In the genomic region with DNA sequence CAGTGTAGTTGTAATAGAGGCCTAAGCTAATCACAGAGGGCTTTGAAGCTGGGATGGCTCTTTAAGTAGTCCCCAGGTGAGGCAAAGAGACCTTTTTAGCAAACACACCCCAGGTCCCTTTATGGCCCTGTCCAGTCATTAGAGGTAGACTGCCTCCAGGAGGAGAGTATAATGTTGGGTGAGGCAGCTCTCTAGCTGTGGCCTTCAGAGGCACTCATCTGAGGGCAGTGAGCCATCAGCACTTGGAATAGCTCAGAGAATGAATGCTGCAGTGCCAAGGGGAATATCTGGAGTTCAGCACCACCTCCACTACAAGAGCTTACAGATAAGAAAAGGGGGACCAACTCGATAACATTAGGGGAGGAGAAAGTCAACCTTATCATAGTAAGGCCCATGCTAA, we compare ENCODE assay signal across 9 cellular contexts. TPM values are rescaled to one million over a fixed set of nuclear protein-coding genes. Genes with fewer than 3 reads are reported as not detected.
"Had no signal": no experiment of that assay in that cellular context is flagged by ENCODE, and none has a peak within 500 bp of the region (broad histone marks: within the 10 kb centered on the region; RNA-seq: fewer than 3 reads in every experiment).

No MANE protein-coding gene starts in this region.

- H3K4me3 Mint-ChIP-seq: HFFc6, IgD-negative memory B cell had no signal

- H3K4me1 Mint-ChIP-seq: IgD-negative memory B cell had no signal

- H3K27ac Mint-ChIP-seq: HFFc6, IgD-negative memory B cell had no signal

- H3K36me3 ChIP-seq: HAP-1 had no signal

- H3K9ac ChIP-seq: GM23248 had no signal

- H3K9me3 ChIP-seq: HAP-1 had no signal

- H3K4me1 ChIP-seq: HAP-1 had no signal

- DNase-seq: GM23248, GOT3, H7, HFFc6, KBM-7 had no signal

- H3K27ac ChIP-seq: GM23248, HL-60 had no signal

- H3K4me3 ChIP-seq: GM23248, HAP-1 had no signal

- H2AFZ ChIP-seq: GM23248 had no signal

- H3K36me3 Mint-ChIP-seq: IgD-negative memory B cell had no signal

RNA-seq across cellular contexts. Expression of gene UNC80, which starts 52.8 kb away (rescaled TPM):
- total RNA-seq: GM23248, HepG2, HFFc6 had no signal
